Comparison of ENCODE assay signal across 19 cellular contexts in genomic region chr11:83726316-83726715, GRCh38.
"Had no signal": no experiment of that assay in that cellular context is flagged by ENCODE, and none has a peak within 500 bp of the region (broad histone marks: within the 10 kb centered on the region; RNA-seq: fewer than 3 reads in every experiment).

No MANE protein-coding gene starts in this region.

- DNase-seq: activated CD4-positive, alpha-beta memory T cell treated with anti-CD3 and anti-CD28 coated beads, Interleukin-2, amount 10 ng/mL, durations not matched to agents 7 days and 5 days; activated CD4-positive, alpha-beta T cell treated with anti-CD3 and anti-CD28 coated beads for 48 hours; activated CD4-positive, CD25-positive, alpha-beta regulatory T cell; activated CD8-positive, alpha-beta memory T cell treated with anti-CD3 and anti-CD28 coated beads, Interleukin-2, amount 10 ng/mL, durations not matched to agents 7 days and 5 days; effector memory CD8-positive, alpha-beta T cell; foreskin fibroblast; midbrain; stimulated activated naive CD8-positive, alpha-beta T cell treated with anti-CD3 and anti-CD28 coated beads, Interleukin-15, Interleukin-2, amounts not matched to agents 100 U/mL and 50 U/mL, for 24 hours; substantia nigra; T-helper 9 cell had no signal

- H3K4me3 ChIP-seq: cardiac muscle cell, lung, prostate gland, right atrium auricular region, tibial nerve had no signal

- H3K27me3 Mint-ChIP-seq: effector memory CD8-positive, alpha-beta T cell had no signal

- H3K36me3 Mint-ChIP-seq: activated naive CD8-positive, alpha-beta T cell had no signal

- H3K27me3 ChIP-seq: cardiac muscle cell, right atrium auricular region, tibial nerve, vagina had no signal

- H3K9me3 ChIP-seq: prostate gland, right atrium auricular region, tibial nerve, vagina had no signal

- H3K27ac Mint-ChIP-seq: activated CD4-positive, alpha-beta memory T cell treated with anti-CD3 and anti-CD28 coated beads, Interleukin-2, amount 10 ng/mL, durations not matched to agents 7 days and 5 days; activated CD8-positive, alpha-beta memory T cell treated with anti-CD3 and anti-CD28 coated beads, Interleukin-2, amount 10 ng/mL, durations not matched to agents 7 days and 5 days; activated naive CD8-positive, alpha-beta T cell; effector memory CD8-positive, alpha-beta T cell had no signal

- FAIRE-seq: keratinocyte had no signal

- H3K36me3 ChIP-seq: cardiac muscle cell, prostate gland, right atrium auricular region, tibial nerve, vagina had no signal

- H3K27ac ChIP-seq: cardiac muscle cell, prostate gland, right atrium auricular region, tibial nerve, vagina had no signal

- ATAC-seq: activated CD8-positive, alpha-beta memory T cell treated with anti-CD3 and anti-CD28 coated beads, Interleukin-2, amount 10 ng/mL, durations not matched to agents 7 days and 5 days; effector memory CD8-positive, alpha-beta T cell; stimulated activated naive CD8-positive, alpha-beta T cell treated with anti-CD3 and anti-CD28 coated beads, Interleukin-15, Interleukin-2, amounts not matched to agents 100 U/mL and 50 U/mL, for 24 hours had no signal

- H3K9me3 Mint-ChIP-seq: activated CD4-positive, alpha-beta memory T cell treated with anti-CD3 and anti-CD28 coated beads, Interleukin-2, amount 10 ng/mL, durations not matched to agents 7 days and 5 days; effector memory CD8-positive, alpha-beta T cell; nephron had no signal

- H3K4me3 Mint-ChIP-seq: activated CD4-positive, alpha-beta memory T cell treated with anti-CD3 and anti-CD28 coated beads, Interleukin-2, amount 10 ng/mL, durations not matched to agents 7 days and 5 days; activated CD8-positive, alpha-beta memory T cell treated with anti-CD3 and anti-CD28 coated beads, Interleukin-2, amount 10 ng/mL, durations not matched to agents 7 days and 5 days; activated naive CD8-positive, alpha-beta T cell; effector memory CD8-positive, alpha-beta T cell had no signal
